Comparison of ENCODE assay signal across 22 cellular contexts in genomic region chr15:25450163-25450562, GRCh38.
"Had no signal": no experiment of that assay in that cellular context is flagged by ENCODE, and none has a peak within 500 bp of the region (broad histone marks: within the 10 kb centered on the region; RNA-seq: fewer than 3 reads in every experiment).

No MANE protein-coding gene starts in this region.

- H3K36me3 Mint-ChIP-seq: immature natural killer cell had no signal

- H3K27ac ChIP-seq: coronary artery, dorsolateral prefrontal cortex, esophagus muscularis mucosa, foreskin keratinocyte, gastroesophageal sphincter, heart left ventricle, hepatocyte, lower lobe of right lung had no signal

- H3K27ac Mint-ChIP-seq: immature natural killer cell; naive thymus-derived CD4-positive, alpha-beta T cell had no signal

- ATAC-seq: foreskin keratinocyte; gastroesophageal sphincter; heart left ventricle; left colon; left lobe of liver; left ventricle myocardium superior; lower lobe of right lung; naive thymus-derived CD4-positive, alpha-beta T cell had no signal

- H3K27me3 ChIP-seq: dorsolateral prefrontal cortex, esophagus muscularis mucosa, foreskin keratinocyte, gastroesophageal sphincter, heart left ventricle, hepatocyte had no signal

- H3K4me1 ChIP-seq: esophagus muscularis mucosa, foreskin keratinocyte, gastroesophageal sphincter, heart left ventricle, lower lobe of right lung had no signal

- H3K9me3 ChIP-seq: lower lobe of right lung had no signal

- DNase-seq: dermis blood vessel endothelial cell; dorsolateral prefrontal cortex; effector CD4-positive, alpha-beta T cell; effector memory CD4-positive, alpha-beta T cell; foreskin keratinocyte; heart left ventricle; hypothalamus; immature natural killer cell; islet precursor cell; kidney; kidney glomerular epithelial cell; left colon; left ventricle myocardium superior; lower lobe of right lung; mesenchymal stem cell; midbrain; naive thymus-derived CD4-positive, alpha-beta T cell had no signal

- H3K4me3 ChIP-seq: coronary artery, dorsolateral prefrontal cortex, esophagus muscularis mucosa, gastroesophageal sphincter, heart left ventricle, hepatocyte, lower lobe of right lung had no signal

- H3K36me3 ChIP-seq: esophagus muscularis mucosa, gastroesophageal sphincter, heart left ventricle, lower lobe of right lung had no signal

- H3K4me3 Mint-ChIP-seq: immature natural killer cell; naive thymus-derived CD4-positive, alpha-beta T cell had no signal

- H3K4me1 Mint-ChIP-seq: immature natural killer cell; naive thymus-derived CD4-positive, alpha-beta T cell had no signal
